In genomic region chr12:53964315-53964713, GRCh38 we compare ENCODE assay signal across 2 cellular contexts.
TF ChIP-seq lines count a peak whose summit lies in the region.

No MANE protein-coding gene starts in this region.

TF ChIP-seq in GM23338, 12 proteins besides CTCF, POLR2A, EP300 and RAD21:
- TF ChIP-seq ZNF462 (CRISPR knock-in tag; IDR thresholded peaks at IDR 0.05) (no peak), ZNF114 (CRISPR knock-in tag; IDR thresholded peaks at IDR 0.05) (no peak), EZH2 (IDR thresholded peaks at IDR 0.05; ENCODE audit: low read depth, unreplicated experiment) (peak; percentile 50), EZH2phosphoT487 (IDR thresholded peaks at IDR 0.05; ENCODE audit: unreplicated experiment) (no peak), POLR2AphosphoS5 (IDR thresholded peaks at IDR 0.05; ENCODE audit: low read depth) (no peak), ZNF331 (CRISPR knock-in tag; IDR thresholded peaks at IDR 0.05; ENCODE audit: low read depth) (no peak)
TF ChIP-seq in GM23338: peak in this region for 1.

TF ChIP-seq in K562, 482 proteins besides CTCF, POLR2A, EP300 and RAD21:
- TF ChIP-seq ZSCAN29 (IDR thresholded peaks at IDR 0.05) (peak; percentile 75; the same call in 1 of the 2 replicates), ZFP1 (CRISPR knock-in tag; IDR thresholded peaks at IDR 0.05) (no peak), RFX1 (IDR thresholded peaks at IDR 0.05) (no peak)
TF ChIP-seq in K562: peak in this region for 1.
